10 cellular contexts compared by ENCODE assay signal in genomic region chr4:173256825-173257224, GRCh38.
DNase-seq lines count a peak whose midpoint lies in the region; ATAC-seq lines count a peak whose summit lies in the region.
"Had no signal": no experiment of that assay in that cellular context is flagged by ENCODE, and none has a peak within 500 bp of the region (broad histone marks: within the 10 kb centered on the region; RNA-seq: fewer than 3 reads in every experiment).

No MANE protein-coding gene starts in this region.

- H3K27ac Mint-ChIP-seq in stimulated activated naive B cell treated with anti-CD40 and anti-IgM and Interleukin-4, amounts not matched to agents 10 μg/mL and 1 μg/mL and 100 μg/mL, for 72 hours: no peak overlapping the region

- peaks cover 12 to 20% of the 10 kb centered on the region in 2 donors for H3K36me3 Mint-ChIP-seq in stimulated activated naive B cell treated with anti-CD40 and anti-IgM and Interleukin-4, amounts not matched to agents 10 μg/mL and 1 μg/mL and 100 μg/mL, for 72 hours

- H3K4me1 Mint-ChIP-seq in stimulated activated naive B cell treated with anti-CD40 and anti-IgM and Interleukin-4, amounts not matched to agents 10 μg/mL and 1 μg/mL and 100 μg/mL, for 72 hours: peaks cover 30 to 55% of the 10 kb centered on the region in 2 donors

- no peaks in the 10 kb centered on the region for H3K27me3 ChIP-seq in BLaER1 treated with 17β-estradiol and CSF1 and Interleukin-3, amounts not matched to agents 10 nM and 100 nM

- no peak overlapping the region for H3K4me3 Mint-ChIP-seq in stimulated activated naive B cell treated with anti-CD40 and anti-IgM and Interleukin-4, amounts not matched to agents 10 μg/mL and 1 μg/mL and 100 μg/mL, for 72 hours
- H3K4me3 Mint-ChIP-seq: CD4-positive, CD25-positive, alpha-beta regulatory T cell; H9 had no signal

- peaks cover 23 to 83% (median 61%) of the 10 kb centered on the region in 11 experiments; a peak in 19 of 22 replicates for H4K20me1 ChIP-seq in BLaER1 treated with 17β-estradiol and CSF1 and Interleukin-3, amounts not matched to agents 10 nM and 100 nM

- no peak for ATAC-seq in stimulated activated naive B cell treated with anti-CD40 and anti-IgM and Interleukin-4, amounts not matched to agents 10 μg/mL and 1 μg/mL and 100 μg/mL, for 72 hours (replicated peaks)

- peaks cover 19 to 94% (median 82%) of the 10 kb centered on the region in 10 experiments for H3K4me1 ChIP-seq in BLaER1 treated with 17β-estradiol and CSF1 and Interleukin-3, amounts not matched to agents 10 nM and 100 nM

- peaks cover 0 to 55% (median 22%) of the 10 kb centered on the region in 11 experiments; a peak in 16 of 22 replicates for H3K36me3 ChIP-seq in BLaER1 treated with 17β-estradiol and CSF1 and Interleukin-3, amounts not matched to agents 10 nM and 100 nM
- no peaks in the 10 kb centered on the region; the same call in 1 of the 2 replicates for H3K36me3 ChIP-seq in SK-N-MC (ENCODE audit: insufficient read depth, low read length)

- peak overlapping the region in 4 of 11 experiments; percentile 78 to 97 (median 88); a peak in 10 of 22 replicates for H3K27ac ChIP-seq in BLaER1 treated with 17β-estradiol and CSF1 and Interleukin-3, amounts not matched to agents 10 nM and 100 nM
- H3K27ac ChIP-seq in SK-N-MC: peak overlapping the region; percentile 39

- H3K4me2 ChIP-seq in BLaER1 treated with 17β-estradiol and CSF1 and Interleukin-3, amounts not matched to agents 10 nM and 100 nM: peak overlapping the region in 8 of 11 experiments; percentile 24 to 74 (median 64); a peak in 15 of 22 replicates

- H3K9me3 Mint-ChIP-seq in stimulated activated naive B cell treated with anti-CD40 and anti-IgM and Interleukin-4, amounts not matched to agents 10 μg/mL and 1 μg/mL and 100 μg/mL, for 72 hours: peaks cover 0 to 4% of the 10 kb centered on the region in 2 donors
- H3K9me3 Mint-ChIP-seq: CD4-positive, CD25-positive, alpha-beta regulatory T cell; H9 had no signal

- H3K9me3 ChIP-seq in BLaER1 treated with 17β-estradiol and CSF1 and Interleukin-3, amounts not matched to agents 10 nM and 100 nM (replicated peaks in 1 of 11): no peaks in the 10 kb centered on the region
- no peaks in the 10 kb centered on the region for H3K9me3 ChIP-seq in SK-N-MC (ENCODE audit: low read depth, low read length)

- DNase-seq in KBM-7: peak; percentile 7
- no peak for DNase-seq in SK-N-MC (ENCODE audit: low read depth, low spot score)
- DNase-seq in cerebellum (ENCODE audit: low spot score): no peak
- no peak for DNase-seq in GOT3 (lab: John Stamatoyannopoulos, UW)
- no peak for DNase-seq in NCI-H1417 (lab: John Stamatoyannopoulos, UW)
- DNase-seq in stimulated activated naive B cell treated with anti-CD40 and anti-IgM and Interleukin-4, amounts not matched to agents 10 μg/mL and 1 μg/mL and 100 μg/mL, for 72 hours: no peak
- DNase-seq: CD4-positive, CD25-positive, alpha-beta regulatory T cell; DMS53; H9 had no signal

- H3K4me3 ChIP-seq in BLaER1 treated with 17β-estradiol and CSF1 and Interleukin-3, amounts not matched to agents 10 nM and 100 nM: no peak overlapping the region
- H3K4me3 ChIP-seq in SK-N-MC: no peak overlapping the region

- H3K9ac ChIP-seq in BLaER1 treated with 17β-estradiol and CSF1 and Interleukin-3, amounts not matched to agents 10 nM and 100 nM: peak overlapping the region in 4 of 11 experiments; percentile 26 to 74 (median 52); a peak in 5 of 22 replicates
- H3K9ac ChIP-seq in SK-N-MC (ENCODE audit: insufficient read length): no peak overlapping the region

- in situ Hi-C loops in KBM-7 (cut with MboI; ENCODE audit: low pct_unique_long_range_greater_than_20kb, low sequenced_read_pairs): loop anchor here (10.0 kb wide), 1 partner anchor 232 kb away; no protein-coding TSS in a partner anchor

- H3K27me3 Mint-ChIP-seq in stimulated activated naive B cell treated with anti-CD40 and anti-IgM and Interleukin-4, amounts not matched to agents 10 μg/mL and 1 μg/mL and 100 μg/mL, for 72 hours: no peaks in the 10 kb centered on the region
- H3K27me3 Mint-ChIP-seq: CD4-positive, CD25-positive, alpha-beta regulatory T cell had no signal
